Comparison of ENCODE assay signal across 1 cellular context in the genomic region with DNA sequence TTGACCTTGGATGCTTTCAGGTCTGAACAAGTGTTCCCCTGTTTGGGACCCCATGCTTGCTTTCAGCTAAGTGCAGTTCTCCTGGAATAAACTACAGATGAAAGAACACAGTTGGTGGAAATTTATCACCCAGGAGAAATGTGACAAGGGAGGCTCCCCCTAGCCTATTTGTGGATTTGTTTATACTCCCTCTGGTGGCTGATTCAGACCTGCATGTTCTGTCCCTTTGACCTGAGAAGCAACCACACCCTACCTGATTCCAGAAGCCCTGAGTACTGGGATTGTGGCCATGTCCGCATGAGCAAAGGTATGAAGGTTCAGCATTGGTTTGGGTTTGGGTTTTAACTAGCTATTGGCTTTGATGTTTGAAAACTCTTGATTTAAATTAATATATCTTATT.
TF ChIP-seq lines count a peak whose summit lies in the region.

No MANE protein-coding gene starts in this region.

TF ChIP-seq in K562, 482 proteins besides CTCF, POLR2A, EP300 and RAD21 (continued from another document):
- TF ChIP-seq, protein P1, sequence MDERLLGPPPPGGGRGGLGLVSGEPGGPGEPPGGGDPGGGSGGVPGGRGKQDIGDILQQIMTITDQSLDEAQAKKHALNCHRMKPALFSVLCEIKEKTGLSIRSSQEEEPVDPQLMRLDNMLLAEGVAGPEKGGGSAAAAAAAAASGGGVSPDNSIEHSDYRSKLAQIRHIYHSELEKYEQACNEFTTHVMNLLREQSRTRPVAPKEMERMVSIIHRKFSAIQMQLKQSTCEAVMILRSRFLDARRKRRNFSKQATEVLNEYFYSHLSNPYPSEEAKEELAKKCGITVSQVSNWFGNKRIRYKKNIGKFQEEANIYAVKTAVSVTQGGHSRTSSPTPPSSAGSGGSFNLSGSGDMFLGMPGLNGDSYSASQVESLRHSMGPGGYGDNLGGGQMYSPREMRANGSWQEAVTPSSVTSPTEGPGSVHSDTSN (CRISPR knock-in tag; IDR thresholded peaks at IDR 0.05; ENCODE audit: low read depth): no peak
- TF ChIP-seq, protein P1 (tag; conservative IDR thresholded peaks at IDR 0.05; ENCODE audit: low read depth): 0 out of 2 replicates have a peak, but pooled peaks have one; percentile 11
- TF ChIP-seq PTBP1 (IDR thresholded peaks at IDR 0.05; ENCODE audit: low read depth, low read length): no peak
- TF ChIP-seq, protein P2, sequence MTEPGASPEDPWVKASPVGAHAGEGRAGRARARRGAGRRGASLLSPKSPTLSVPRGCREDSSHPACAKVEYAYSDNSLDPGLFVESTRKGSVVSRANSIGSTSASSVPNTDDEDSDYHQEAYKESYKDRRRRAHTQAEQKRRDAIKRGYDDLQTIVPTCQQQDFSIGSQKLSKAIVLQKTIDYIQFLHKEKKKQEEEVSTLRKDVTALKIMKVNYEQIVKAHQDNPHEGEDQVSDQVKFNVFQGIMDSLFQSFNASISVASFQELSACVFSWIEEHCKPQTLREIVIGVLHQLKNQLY (CRISPR knock-in tag; conservative IDR thresholded peaks at IDR 0.05): no peak
- TF ChIP-seq SIN3A (IDR thresholded peaks at IDR 0.05; ENCODE audit: borderline replicate concordance in 2 of 2, control insufficient read depth in 1 of 2, low read depth in 2 of 2, low read length in 2 of 2): no peak
- no peak for TF ChIP-seq SMARCA5 (IDR thresholded peaks at IDR 0.05)
- TF ChIP-seq ZNF717 (CRISPR knock-in tag; IDR thresholded peaks at IDR 0.05): no peak
- TF ChIP-seq, protein P3, sequence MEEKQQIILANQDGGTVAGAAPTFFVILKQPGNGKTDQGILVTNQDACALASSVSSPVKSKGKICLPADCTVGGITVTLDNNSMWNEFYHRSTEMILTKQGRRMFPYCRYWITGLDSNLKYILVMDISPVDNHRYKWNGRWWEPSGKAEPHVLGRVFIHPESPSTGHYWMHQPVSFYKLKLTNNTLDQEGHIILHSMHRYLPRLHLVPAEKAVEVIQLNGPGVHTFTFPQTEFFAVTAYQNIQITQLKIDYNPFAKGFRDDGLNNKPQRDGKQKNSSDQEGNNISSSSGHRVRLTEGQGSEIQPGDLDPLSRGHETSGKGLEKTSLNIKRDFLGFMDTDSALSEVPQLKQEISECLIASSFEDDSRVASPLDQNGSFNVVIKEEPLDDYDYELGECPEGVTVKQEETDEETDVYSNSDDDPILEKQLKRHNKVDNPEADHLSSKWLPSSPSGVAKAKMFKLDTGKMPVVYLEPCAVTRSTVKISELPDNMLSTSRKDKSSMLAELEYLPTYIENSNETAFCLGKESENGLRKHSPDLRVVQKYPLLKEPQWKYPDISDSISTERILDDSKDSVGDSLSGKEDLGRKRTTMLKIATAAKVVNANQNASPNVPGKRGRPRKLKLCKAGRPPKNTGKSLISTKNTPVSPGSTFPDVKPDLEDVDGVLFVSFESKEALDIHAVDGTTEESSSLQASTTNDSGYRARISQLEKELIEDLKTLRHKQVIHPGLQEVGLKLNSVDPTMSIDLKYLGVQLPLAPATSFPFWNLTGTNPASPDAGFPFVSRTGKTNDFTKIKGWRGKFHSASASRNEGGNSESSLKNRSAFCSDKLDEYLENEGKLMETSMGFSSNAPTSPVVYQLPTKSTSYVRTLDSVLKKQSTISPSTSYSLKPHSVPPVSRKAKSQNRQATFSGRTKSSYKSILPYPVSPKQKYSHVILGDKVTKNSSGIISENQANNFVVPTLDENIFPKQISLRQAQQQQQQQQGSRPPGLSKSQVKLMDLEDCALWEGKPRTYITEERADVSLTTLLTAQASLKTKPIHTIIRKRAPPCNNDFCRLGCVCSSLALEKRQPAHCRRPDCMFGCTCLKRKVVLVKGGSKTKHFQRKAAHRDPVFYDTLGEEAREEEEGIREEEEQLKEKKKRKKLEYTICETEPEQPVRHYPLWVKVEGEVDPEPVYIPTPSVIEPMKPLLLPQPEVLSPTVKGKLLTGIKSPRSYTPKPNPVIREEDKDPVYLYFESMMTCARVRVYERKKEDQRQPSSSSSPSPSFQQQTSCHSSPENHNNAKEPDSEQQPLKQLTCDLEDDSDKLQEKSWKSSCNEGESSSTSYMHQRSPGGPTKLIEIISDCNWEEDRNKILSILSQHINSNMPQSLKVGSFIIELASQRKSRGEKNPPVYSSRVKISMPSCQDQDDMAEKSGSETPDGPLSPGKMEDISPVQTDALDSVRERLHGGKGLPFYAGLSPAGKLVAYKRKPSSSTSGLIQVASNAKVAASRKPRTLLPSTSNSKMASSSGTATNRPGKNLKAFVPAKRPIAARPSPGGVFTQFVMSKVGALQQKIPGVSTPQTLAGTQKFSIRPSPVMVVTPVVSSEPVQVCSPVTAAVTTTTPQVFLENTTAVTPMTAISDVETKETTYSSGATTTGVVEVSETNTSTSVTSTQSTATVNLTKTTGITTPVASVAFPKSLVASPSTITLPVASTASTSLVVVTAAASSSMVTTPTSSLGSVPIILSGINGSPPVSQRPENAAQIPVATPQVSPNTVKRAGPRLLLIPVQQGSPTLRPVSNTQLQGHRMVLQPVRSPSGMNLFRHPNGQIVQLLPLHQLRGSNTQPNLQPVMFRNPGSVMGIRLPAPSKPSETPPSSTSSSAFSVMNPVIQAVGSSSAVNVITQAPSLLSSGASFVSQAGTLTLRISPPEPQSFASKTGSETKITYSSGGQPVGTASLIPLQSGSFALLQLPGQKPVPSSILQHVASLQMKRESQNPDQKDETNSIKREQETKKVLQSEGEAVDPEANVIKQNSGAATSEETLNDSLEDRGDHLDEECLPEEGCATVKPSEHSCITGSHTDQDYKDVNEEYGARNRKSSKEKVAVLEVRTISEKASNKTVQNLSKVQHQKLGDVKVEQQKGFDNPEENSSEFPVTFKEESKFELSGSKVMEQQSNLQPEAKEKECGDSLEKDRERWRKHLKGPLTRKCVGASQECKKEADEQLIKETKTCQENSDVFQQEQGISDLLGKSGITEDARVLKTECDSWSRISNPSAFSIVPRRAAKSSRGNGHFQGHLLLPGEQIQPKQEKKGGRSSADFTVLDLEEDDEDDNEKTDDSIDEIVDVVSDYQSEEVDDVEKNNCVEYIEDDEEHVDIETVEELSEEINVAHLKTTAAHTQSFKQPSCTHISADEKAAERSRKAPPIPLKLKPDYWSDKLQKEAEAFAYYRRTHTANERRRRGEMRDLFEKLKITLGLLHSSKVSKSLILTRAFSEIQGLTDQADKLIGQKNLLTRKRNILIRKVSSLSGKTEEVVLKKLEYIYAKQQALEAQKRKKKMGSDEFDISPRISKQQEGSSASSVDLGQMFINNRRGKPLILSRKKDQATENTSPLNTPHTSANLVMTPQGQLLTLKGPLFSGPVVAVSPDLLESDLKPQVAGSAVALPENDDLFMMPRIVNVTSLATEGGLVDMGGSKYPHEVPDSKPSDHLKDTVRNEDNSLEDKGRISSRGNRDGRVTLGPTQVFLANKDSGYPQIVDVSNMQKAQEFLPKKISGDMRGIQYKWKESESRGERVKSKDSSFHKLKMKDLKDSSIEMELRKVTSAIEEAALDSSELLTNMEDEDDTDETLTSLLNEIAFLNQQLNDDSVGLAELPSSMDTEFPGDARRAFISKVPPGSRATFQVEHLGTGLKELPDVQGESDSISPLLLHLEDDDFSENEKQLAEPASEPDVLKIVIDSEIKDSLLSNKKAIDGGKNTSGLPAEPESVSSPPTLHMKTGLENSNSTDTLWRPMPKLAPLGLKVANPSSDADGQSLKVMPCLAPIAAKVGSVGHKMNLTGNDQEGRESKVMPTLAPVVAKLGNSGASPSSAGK (IDR thresholded peaks at IDR 0.05): no peak
- TF ChIP-seq ZNF76 (CRISPR knock-in tag; IDR thresholded peaks at IDR 0.05; ENCODE audit: borderline replicate concordance): no peak
- peak; percentile 51; the same call in 1 of the 2 replicates for TF ChIP-seq SMC3 (conservative IDR thresholded peaks at IDR 0.05; ENCODE audit: insufficient read depth, low read depth, low read length)
- TF ChIP-seq RCOR1 (IDR thresholded peaks at IDR 0.05; ENCODE audit: borderline replicate concordance in 1 of 2, low read depth in 2 of 2, low read length in 2 of 2): no peak
- TF ChIP-seq JUND (IDR thresholded peaks at IDR 0.05; ENCODE audit: borderline replicate concordance, low read depth, low read length): no peak
- TF ChIP-seq JUND (tag; IDR thresholded peaks at IDR 0.05; ENCODE audit: borderline replicate concordance, low read depth, low read length): no peak
- TF ChIP-seq CREB1 (IDR thresholded peaks at IDR 0.05): no peak
- TF ChIP-seq CREB1 (CRISPR knock-in tag; IDR thresholded peaks at IDR 0.05): no peak
